In genomic region chr16:4217246-4218131, GRCh38 we compare ENCODE assay signal across 10 cellular contexts. TPM values are rescaled to one million over a fixed set of nuclear protein-coding genes. Genes with fewer than 3 reads are reported as not detected.
DNase-seq lines count a peak whose midpoint lies in the region; ATAC-seq, FAIRE-seq and TF ChIP-seq lines count a peak whose summit lies in the region.
"Had no signal": no experiment of that assay in that cellular context is flagged by ENCODE, and none has a peak within 500 bp of the region (broad histone marks: within the 10 kb centered on the region; RNA-seq: fewer than 3 reads in every experiment).

No MANE protein-coding gene starts in this region.

- WGBS in K562 (ENCODE audit: insufficient coverage, low coverage, missing lambda C conversion rate) = 6% methylated on average over 18 of the region's 20 CpGs
- WGBS in stomach, 5 donors = 43 to 63% (median 53%) methylated on average over 19 to 20 of the region's 20 CpGs

- H3K27me3 ChIP-seq in K562 (ENCODE audit: control insufficient read depth in 2 of 2, insufficient read depth in 2 of 2, low read length in 2 of 2) = peaks cover 37 to 74% of the 10 kb centered on the region in 2 experiments
- H3K27me3 ChIP-seq in stomach = no peaks in the 10 kb centered on the region

- in situ Hi-C loops in K562 (cut with MboI) = no loop called here

- no peaks in the 10 kb centered on the region for H3K36me3 ChIP-seq in K562 (ENCODE audit: control insufficient read depth, insufficient read depth, low read length)
- H3K36me3 ChIP-seq in stomach = no peaks in the 10 kb centered on the region

- intact Hi-C loops in K562 (cut with micrococcal nuclease) (no loop called here), stomach (cut with DNase I; ENCODE audit: low total_unique reads) (no loop called here)

- BruUV-seq in K562 (replicated peaks; lab: Mats Ljungman, UMichigan) = no TSS peak

- H3K79me2 ChIP-seq in K562 (ENCODE audit: control insufficient read depth, insufficient read depth, low read length) = no peaks in the 10 kb centered on the region

- no peaks in the 10 kb centered on the region for H3K9me1 ChIP-seq in K562 (ENCODE audit: control insufficient read depth, insufficient read depth, low read length)

- FAIRE-seq in K562 (lab: Jason Lieb, UNC) = no peak
- FAIRE-seq: bronchial epithelial cell had no signal

- ATAC-seq in K562 = no peak; the same call in 2 of the 3 replicates
- no peak for ATAC-seq in HG03442 (IDR thresholded peaks at IDR 0.05; ENCODE audit: unreplicated experiment)
- ATAC-seq in HG02840 (IDR thresholded peaks at IDR 0.05; ENCODE audit: low FRiP score, unreplicated experiment) = no peak
- no peak for ATAC-seq in HG03135 (IDR thresholded peaks at IDR 0.05; ENCODE audit: unreplicated experiment)

- DNase-seq in NCI-H146 (lab: John Stamatoyannopoulos, UW) = peak; percentile 63
- no peak for DNase-seq in K562 (ENCODE audit: extremely low read depth in 1 of 4, low spot score in 3 of 4)
- DNase-seq in iPS-NIHi11 (ENCODE audit: low spot score) = peak; percentile 60
- DNase-seq in stomach = no peak
- DNase-seq in SKM-1 (lab: John Stamatoyannopoulos, UW; ENCODE audit: unreplicated experiment) = no peak
- DNase-seq: hippocampal formation had no signal

- no peak for TF ChIP-seq CTCF in K562 (IDR thresholded peaks at IDR 0.05 in 2 of 3, conservative IDR thresholded peaks at IDR 0.05 in 1 of 3; ENCODE audit: insufficient read depth in 2 of 3, low read depth in 1 of 3, low read length in 3 of 3)
- no peak for TF ChIP-seq CTCF in stomach (IDR thresholded peaks at IDR 0.05)

- no peak overlapping the region; a peak in 1 of 4 replicates for H3K9ac ChIP-seq in K562 (ENCODE audit: insufficient read depth in 1 of 2, low read depth in 2 of 2, low read length in 2 of 2)

- no peak for TF ChIP-seq RAD21 in K562 (CRISPR knock-in tag; conservative IDR thresholded peaks at IDR 0.05 in 1 of 2, IDR thresholded peaks at IDR 0.05 in 1 of 2)

- TF ChIP-seq POLR2A in K562 (conservative IDR thresholded peaks at IDR 0.05) = no peak
- TF ChIP-seq POLR2A in stomach (IDR thresholded peaks at IDR 0.05) = no peak

- no peak overlapping the region for H3K27ac ChIP-seq in K562 (ENCODE audit: extremely low read depth, low read depth, low read length)
- H3K27ac ChIP-seq in stomach = peak overlapping the region in 3 of 5 donors; percentile 42 to 62 (median 53)

- POLR2A ChIA-PET in K562 (lab: Yijun Ruan, JAX) = interaction anchor here (0.6 to 1.1 kb wide), 4 partner anchors 11 to 399 kb away, joined by 3 read pairs; no protein-coding TSS in a partner anchor

- H3K4me3 ChIP-seq in K562 = no peak overlapping the region
- no peak overlapping the region for H3K4me3 ChIP-seq in stomach

- H4K20me1 ChIP-seq in K562 (replicated peaks; ENCODE audit: control insufficient read depth, insufficient read depth, low read length) = 0 out of 2 replicates have a peak, but pooled peaks cover 3% of the 10 kb centered on the region

- CTCF ChIA-PET in K562 (lab: Yijun Ruan, JAX; ENCODE audit: low intra/inter-chr PET ratio) = interaction anchor here (0.6 kb wide), 2 partner anchors 12 to 199 kb away, joined by 3 to 4 read pairs; no protein-coding TSS in a partner anchor

- H3K9me3 ChIP-seq in K562 (replicated peaks; ENCODE audit: control insufficient read depth, insufficient read depth, low read depth, low read length) = no peaks in the 10 kb centered on the region
- no peaks in the 10 kb centered on the region for H3K9me3 ChIP-seq in stomach

- H2AFZ ChIP-seq in K562 (ENCODE audit: low read depth, low read length) = no peak overlapping the region

- no peak for TF ChIP-seq EP300 in K562 (IDR thresholded peaks at IDR 0.05; ENCODE audit: low read length)
- TF ChIP-seq EP300 in stomach (IDR thresholded peaks at IDR 0.05) = no peak

- H3K4me2 ChIP-seq in K562 (ENCODE audit: insufficient read depth, low read length) = no peak overlapping the region

- H3K4me1 ChIP-seq in K562 (replicated peaks in 1 of 2; ENCODE audit: control insufficient read depth in 2 of 2, insufficient read depth in 2 of 2, low read length in 2 of 2) (0 out of 5 replicates have a peak, but pooled peaks cover 0 to 4% of the 10 kb centered on the region in 2 experiments), stomach (peaks cover 0 to 41% (median 18%) of the 10 kb centered on the region in 4 donors)

TF ChIP-seq in K562, 482 proteins besides CTCF, POLR2A, EP300 and RAD21:
- TF ChIP-seq ZNF121 (CRISPR knock-in tag; conservative IDR thresholded peaks at IDR 0.05) (no peak), NFIC (IDR thresholded peaks at IDR 0.05) (0 out of 2 replicates have a peak, but pooled peaks have one; percentile 10), CBX1 (IDR thresholded peaks at IDR 0.05; ENCODE audit: low read depth) (no peak), ZNF695 (CRISPR knock-in tag; IDR thresholded peaks at IDR 0.05) (no peak), ZNF717 (CRISPR knock-in tag; IDR thresholded peaks at IDR 0.05) (no peak), MCM5 (IDR thresholded peaks at IDR 0.05; ENCODE audit: low read depth) (no peak)
- TF ChIP-seq, protein P1, sequence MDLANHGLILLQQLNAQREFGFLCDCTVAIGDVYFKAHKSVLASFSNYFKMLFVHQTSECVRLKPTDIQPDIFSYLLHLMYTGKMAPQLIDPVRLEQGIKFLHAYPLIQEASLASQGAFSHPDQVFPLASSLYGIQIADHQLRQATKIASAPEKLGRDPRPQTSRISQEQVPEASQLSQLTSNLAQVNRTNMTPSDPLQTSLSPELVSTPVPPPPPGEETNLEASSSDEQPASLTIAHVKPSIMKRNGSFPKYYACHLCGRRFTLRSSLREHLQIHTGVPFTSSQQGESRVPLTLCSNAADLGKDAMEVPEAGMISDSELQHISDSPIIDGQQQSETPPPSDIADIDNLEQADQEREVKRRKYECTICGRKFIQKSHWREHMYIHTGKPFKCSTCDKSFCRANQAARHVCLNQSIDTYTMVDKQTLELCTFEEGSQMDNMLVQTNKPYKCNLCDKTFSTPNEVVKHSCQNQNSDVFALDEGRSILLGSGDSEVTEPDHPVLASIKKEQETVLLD (IDR thresholded peaks at IDR 0.05) = no peak
- TF ChIP-seq, protein P2, sequence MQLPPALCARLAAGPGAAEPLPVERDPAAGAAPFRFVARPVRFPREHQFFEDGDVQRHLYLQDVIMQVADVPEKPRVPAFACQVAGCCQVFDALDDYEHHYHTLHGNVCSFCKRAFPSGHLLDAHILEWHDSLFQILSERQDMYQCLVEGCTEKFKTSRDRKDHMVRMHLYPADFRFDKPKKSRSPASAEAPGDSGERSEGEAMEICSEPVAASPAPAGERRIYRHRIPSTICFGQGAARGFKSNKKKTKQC (CRISPR knock-in tag; IDR thresholded peaks at IDR 0.05) = no peak

RNA-seq across cellular contexts. Expression of gene SRL, which starts 24.4 kb away (rescaled TPM):
- not detected in 2 replicates for total RNA-seq in K562 (2011; cell fraction: chromatin; rRNA removed; ENCODE audit: low replicate concordance)
- not detected in 2 replicates for total RNA-seq in K562 (2011; cell fraction: nucleolus; rRNA removed)
- not detected in 2 replicates for total RNA-seq in K562 (2011; cell fraction: nucleoplasm; rRNA removed)
- total RNA-seq in K562 (2014; rRNA removed) (not detected in 2 replicates), K562 (2014; rRNA removed; fragmentation: Illumina TruSeq; extraction: Trizol) (not detected in 2 replicates), K562 (2015; rRNA removed; fragmentation: Illumina TruSeq; extraction: Trizol) (not detected in 2 replicates), K562 (2021) (not detected in 2 replicates), stomach (under 1 TPM in 1 of 5 donors, not detected in 4; 0.92 TPM)
- polyA plus RNA-seq in K562 (2011; rRNA removed) (0.01 TPM in 1 of 2 replicates, not detected in the other), K562 (2014; fragmentation: Illumina TruSeq; extraction: Trizol) (not detected in 2 replicates), K562 (2014; fragmentation: Nextera tagmentation; extraction: Ambion mirVana) (not detected), K562 (2014; rRNA removed) (not detected in 2 replicates), stomach (1 to 10 TPM in 1 of 3 donors, under 1 TPM in 2; 0.31 to 1.5 (median 0.38) TPM)
- 0.01 and 0.03 TPM in 2 replicates for polyA plus RNA-seq in K562 (2011; cell fraction: cytosol; rRNA removed)
- not detected in 2 replicates for polyA plus RNA-seq in K562 (2011; cell fraction: nucleus; rRNA removed)
- not detected in 2 replicates for polyA plus RNA-seq in K562 (2012)
- not detected in 2 replicates for polyA minus RNA-seq in K562 (2011; rRNA and poly(A)+ RNA removed)
- polyA minus RNA-seq in K562 (2011; cell fraction: cytosol; rRNA and poly(A)+ RNA removed) = not detected in 2 replicates
- polyA minus RNA-seq in K562 (2011; cell fraction: nucleus; rRNA and poly(A)+ RNA removed) = not detected in 2 replicates
- total RNA-seq: bronchial epithelial cell had no signal

RNA-seq across cellular contexts. Expression of gene TFAP4, which starts 55.3 kb away (rescaled TPM):
- total RNA-seq in K562 (2011; cell fraction: chromatin; rRNA removed; ENCODE audit: low replicate concordance) = 12.1 and 23.1 TPM in 2 replicates
- 12.4 and 13.3 TPM in 2 replicates for total RNA-seq in K562 (2011; cell fraction: nucleolus; rRNA removed)
- 11.0 and 16.1 TPM in 2 replicates for total RNA-seq in K562 (2011; cell fraction: nucleoplasm; rRNA removed)
- 27.7 and 28.8 TPM in 2 replicates for total RNA-seq in K562 (2014; rRNA removed)
- 5.6 and 7.7 TPM in 2 replicates for total RNA-seq in K562 (2014; rRNA removed; fragmentation: Illumina TruSeq; extraction: Trizol)
- 16.2 and 16.9 TPM in 2 replicates for total RNA-seq in K562 (2015; rRNA removed; fragmentation: Illumina TruSeq; extraction: Trizol)
- 31.2 and 32.8 TPM in 2 replicates for total RNA-seq in K562 (2021)
- 8.5 and 15.3 TPM in 2 replicates for polyA plus RNA-seq in K562 (2011; rRNA removed)
- polyA plus RNA-seq in K562 (2011; cell fraction: cytosol; rRNA removed) = 8.1 and 15.3 TPM in 2 replicates
- polyA plus RNA-seq in K562 (2011; cell fraction: nucleus; rRNA removed) = 12.2 and 17.2 TPM in 2 replicates
- 15.9 and 19.7 TPM in 2 replicates for polyA plus RNA-seq in K562 (2012)
- polyA plus RNA-seq in K562 (2014; fragmentation: Illumina TruSeq; extraction: Trizol) = 10.6 and 13.6 TPM in 2 replicates
- under 1 TPM; 0.10 to 0.11 TPM for polyA plus RNA-seq in K562 (2014; fragmentation: Nextera tagmentation; extraction: Ambion mirVana)
- polyA plus RNA-seq in K562 (2014; rRNA removed) = 19.8 and 22.6 TPM in 2 replicates
- polyA minus RNA-seq in K562 (2011; rRNA and poly(A)+ RNA removed) = 14.2 and 15.3 TPM in 2 replicates
- 15.2 and 18.3 TPM in 2 replicates for polyA minus RNA-seq in K562 (2011; cell fraction: cytosol; rRNA and poly(A)+ RNA removed)
- polyA minus RNA-seq in K562 (2011; cell fraction: nucleus; rRNA and poly(A)+ RNA removed) = 5.0 and 8.7 TPM in 2 replicates
- total RNA-seq in stomach = 10 to 100 TPM in 1 of 5 donors, 1 to 10 TPM in 3, not detected in 1; 4.9 to 17.4 (median 6.5) TPM
- 1 to 10 TPM; 4.9 to 7.1 (median 5.5) TPM for polyA plus RNA-seq in stomach

Comparison
In these comparisons a context has a peak if more than half of its experiments do, and no peak if none do; other contexts are left out.
1. DNase-seq: peak in NCI-H146 (single experiment) and iPS-NIHi11 (single experiment); none in K562 (0 of 4), stomach (single experiment) and SKM-1 (single experiment).